Comparison of ENCODE assay signal across 18 cellular contexts in the genomic region with DNA sequence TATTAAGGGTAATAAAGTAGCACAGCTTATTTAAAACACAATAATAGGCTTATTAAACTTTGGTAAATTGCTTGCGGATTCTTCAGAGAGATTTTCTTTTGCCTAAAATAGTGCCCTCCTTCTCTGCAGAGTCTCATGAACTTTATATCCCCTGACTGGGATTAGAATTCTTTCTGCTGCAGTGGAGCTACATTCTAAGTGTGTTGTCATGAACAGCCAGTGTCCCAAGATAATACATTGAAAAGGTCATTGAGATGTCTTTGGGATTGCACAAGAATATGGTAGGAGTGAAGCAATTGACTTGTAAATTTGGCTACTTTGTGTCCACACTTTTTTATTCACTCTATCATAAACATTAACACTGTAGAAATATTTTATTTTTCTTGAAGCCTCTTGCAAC.
DNase-seq lines count a peak whose midpoint lies in the region; ATAC-seq and TF ChIP-seq lines count a peak whose summit lies in the region.
"Had no signal": no experiment of that assay in that cellular context is flagged by ENCODE, and none has a peak within 500 bp of the region (broad histone marks: within the 10 kb centered on the region; RNA-seq: fewer than 3 reads in every experiment).

No MANE protein-coding gene starts in this region.

- no peak for TF ChIP-seq POLR2A in GM18505 (IDR thresholded peaks at IDR 0.05; ENCODE audit: borderline replicate concordance, extremely low read depth, insufficient read depth, insufficient read length)

- no peaks in the 10 kb centered on the region for H3K4me1 ChIP-seq in aorta (ENCODE audit: control insufficient read depth in 1 of 2, insufficient read depth in 2 of 2, low read length in 2 of 2)
- H3K4me1 ChIP-seq: BE2C, HAP-1 had no signal

- DNase-seq in Right ventricle myocardium superior = no peak
- no peak for DNase-seq in cardiac septum (ENCODE audit: low spot score)
- peak; percentile 41 for DNase-seq in MV-4-11 (lab: John Stamatoyannopoulos, UW)
- DNase-seq in left ventricle myocardium superior = no peak
- DNase-seq in aorta = no peak
- DNase-seq in ureter (ENCODE audit: low spot score) = no peak
- DNase-seq: ACHN; BE2C; C1 segment of cervical spinal cord; CD4-positive, CD25-positive, alpha-beta regulatory T cell; CD8-positive, alpha-beta memory T cell; COR-L47; DMS 273 treated with DMSO at 0.1 percent for 48 hours; DMS53; DND-41; GM23248 had no signal

- ATAC-seq in Right ventricle myocardium superior (ENCODE audit: poor library complexity) (peak; percentile 69), left ventricle myocardium superior (peak; percentile 37), aorta (ENCODE audit: low FRiP score) (peak; percentile 54), GM18505 (IDR thresholded peaks at IDR 0.05; ENCODE audit: unreplicated experiment) (no peak)

- no peaks in the 10 kb centered on the region for H3K9me3 ChIP-seq in aorta (ENCODE audit: control insufficient read depth, low read length)
- H3K9me3 ChIP-seq: BE2C, HAP-1 had no signal

- no peak overlapping the region for H3K27ac ChIP-seq in aorta (ENCODE audit: low read depth in 1 of 2, low read length in 2 of 2)
- H3K27ac ChIP-seq: GM23248 had no signal

- H3K36me3 ChIP-seq in aorta (ENCODE audit: control insufficient read depth in 1 of 2, insufficient read depth in 2 of 2, low read length in 1 of 2) = no peaks in the 10 kb centered on the region
- H3K36me3 ChIP-seq: BE2C, HAP-1 had no signal

- 95 to 96% methylated on average over 1 of the region's 1 CpG for WGBS in aorta, 2 donors

- no peak overlapping the region for H3K4me3 ChIP-seq in aorta (ENCODE audit: low read length in 2 of 2)
- H3K4me3 ChIP-seq: GM23248, HAP-1 had no signal

- intact Hi-C loops in Right ventricle myocardium superior (cut with DNase I) = no loop called here
- intact Hi-C loops in cardiac septum (cut with DNase I) = no loop called here
- intact Hi-C loops in left ventricle myocardium superior (cut with micrococcal nuclease) = no loop called here
- intact Hi-C loops in aorta (cut with DNase I) = no loop called here

- no peaks in the 10 kb centered on the region for H3K27me3 ChIP-seq in aorta (ENCODE audit: control insufficient read depth in 1 of 2, insufficient read depth in 2 of 2, low read length in 1 of 2)
- H3K27me3 ChIP-seq: BE2C had no signal
